25 cellular contexts compared by ENCODE assay signal in the genomic region with DNA sequence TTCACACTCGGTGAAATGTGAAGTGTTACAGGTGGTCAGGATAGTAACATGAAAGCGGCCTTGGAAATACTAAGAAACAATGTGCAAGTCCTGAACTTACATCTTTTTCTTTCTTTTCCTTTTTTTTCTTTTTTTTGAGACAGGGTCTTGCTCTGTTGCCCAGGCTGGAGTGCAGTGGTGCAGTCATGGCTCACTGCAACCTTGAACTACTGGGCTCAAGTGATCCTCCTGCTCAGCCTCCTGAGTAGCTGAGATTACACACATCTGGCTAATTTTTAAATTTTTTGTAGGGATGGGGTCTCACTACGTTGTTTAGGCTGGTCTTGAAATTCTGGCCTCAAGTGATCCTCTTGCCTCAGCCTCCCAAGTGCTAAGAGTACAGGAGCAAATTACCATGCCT.
DNase-seq lines count a peak whose midpoint lies in the region; ATAC-seq, FAIRE-seq and TF ChIP-seq lines count a peak whose summit lies in the region.
"Had no signal": no experiment of that assay in that cellular context is flagged by ENCODE, and none has a peak within 500 bp of the region (broad histone marks: within the 10 kb centered on the region; RNA-seq: fewer than 3 reads in every experiment).

No MANE protein-coding gene starts in this region.

- H4K20me1 ChIP-seq in IMR-90 (ENCODE audit: insufficient read depth, low read length) (no peaks in the 10 kb centered on the region), K562 (replicated peaks; ENCODE audit: control insufficient read depth, insufficient read depth, low read length) (no peaks in the 10 kb centered on the region)
- H4K20me1 ChIP-seq: BLaER1 had no signal

- H3K9me3 Mint-ChIP-seq in stimulated activated effector memory CD8-positive, alpha-beta T cell treated with anti-CD3 and anti-CD28 coated beads, Interleukin-12 subunit alpha, Interleukin-12 subunit beta, amount 100 ng/mL, for 72 hours: no peaks in the 10 kb centered on the region
- H3K9me3 Mint-ChIP-seq: CD4-positive, alpha-beta memory T cell; CD8-positive, alpha-beta memory T cell had no signal

- H4K91ac ChIP-seq in IMR-90 (ENCODE audit: insufficient read depth, low read depth, low read length): no peak overlapping the region

- peaks cover 3% of the 10 kb centered on the region in 2 experiments; a peak in 1 of 4 replicates for H3K79me1 ChIP-seq in IMR-90 (ENCODE audit: low read depth in 1 of 2, low read length in 2 of 2)

- no peaks in the 10 kb centered on the region for H3K4me1 Mint-ChIP-seq in stimulated activated effector memory CD8-positive, alpha-beta T cell treated with anti-CD3 and anti-CD28 coated beads, Interleukin-12 subunit alpha, Interleukin-12 subunit beta, amount 100 ng/mL, for 72 hours
- H3K4me1 Mint-ChIP-seq: CD14-positive monocyte; CD4-positive, alpha-beta memory T cell; CD4-positive, CD25-positive, alpha-beta regulatory T cell; CD8-positive, alpha-beta memory T cell had no signal

- in situ Hi-C loops in IMR-90 (cut with MboI; ENCODE audit: low sequenced_read_pairs) (no loop called here), Panc1 (cut with HindIII; ENCODE audit: low pct_unique_long_range_greater_than_20kb, low sequenced_read_pairs) (no loop called here), K562 (cut with MboI) (no loop called here)

- H4K8ac ChIP-seq in IMR-90 (ENCODE audit: low read depth in 2 of 2, low read length in 2 of 2): no peak overlapping the region

- DNase-seq in IMR-90: no peak
- no peak for DNase-seq in Panc1 (ENCODE audit: low read depth, low spot score)
- no peak for DNase-seq in K562 (ENCODE audit: extremely low read depth in 1 of 4, low spot score in 3 of 4)
- DNase-seq in stimulated activated effector memory CD8-positive, alpha-beta T cell treated with anti-CD3 and anti-CD28 coated beads, Interleukin-12 subunit alpha, Interleukin-12 subunit beta, amount 100 ng/mL, for 72 hours (ENCODE audit: low spot score in 2 of 2): no peak
- no peak for DNase-seq in NCI-H524 treated with DMSO at 0.1 percent for 48 hours (lab: John Stamatoyannopoulos, UW)
- DNase-seq: 8988T; ACHN; BE2C; C1 segment of cervical spinal cord; CD4-positive, alpha-beta memory T cell; CD4-positive, CD25-positive, alpha-beta regulatory T cell; CD8-positive, alpha-beta memory T cell; COR-L47; DMS 273 treated with DMSO at 0.1 percent for 48 hours; DMS153; DMS53; DMS79; DND-41; EL; GDM1 had no signal

- no peak overlapping the region for H2AK9ac ChIP-seq in IMR-90 (replicated peaks; ENCODE audit: low read depth, low read length, poor library complexity)

- no peaks in the 10 kb centered on the region for H3K36me3 ChIP-seq in IMR-90 (ENCODE audit: control insufficient read depth, insufficient read depth, low read length)
- no peaks in the 10 kb centered on the region for H3K36me3 ChIP-seq in Panc1 (ENCODE audit: control insufficient read depth, insufficient read depth, low read length)
- H3K36me3 ChIP-seq in K562 (ENCODE audit: control insufficient read depth, insufficient read depth, low read length): no peaks in the 10 kb centered on the region
- H3K36me3 ChIP-seq: BE2C, BLaER1 had no signal

- no peaks in the 10 kb centered on the region for H3K9me3 ChIP-seq in IMR-90 (ENCODE audit: control insufficient read depth, insufficient read depth, low read length)
- H3K9me3 ChIP-seq in Panc1 (ENCODE audit: control insufficient read depth, insufficient read depth, low read depth, low read length): peaks cover 3% of the 10 kb centered on the region; the same call in 1 of the 2 replicates
- no peaks in the 10 kb centered on the region for H3K9me3 ChIP-seq in K562 (replicated peaks; ENCODE audit: control insufficient read depth, insufficient read depth, low read depth, low read length)
- H3K9me3 ChIP-seq: BE2C, BLaER1 had no signal

- no peak overlapping the region for H3K23ac ChIP-seq in IMR-90 (ENCODE audit: low read depth, low read length)

- no peak overlapping the region for H3K27ac Mint-ChIP-seq in stimulated activated effector memory CD8-positive, alpha-beta T cell treated with anti-CD3 and anti-CD28 coated beads, Interleukin-12 subunit alpha, Interleukin-12 subunit beta, amount 100 ng/mL, for 72 hours
- H3K27ac Mint-ChIP-seq: CD4-positive, CD25-positive, alpha-beta regulatory T cell had no signal

- H3K9me1 ChIP-seq in IMR-90 (ENCODE audit: insufficient read depth, low read length): peaks cover 2% of the 10 kb centered on the region; the same call in 1 of the 2 replicates
- H3K9me1 ChIP-seq in K562 (ENCODE audit: control insufficient read depth, insufficient read depth, low read length): no peaks in the 10 kb centered on the region

- H3K27me3 ChIP-seq in IMR-90 (ENCODE audit: control insufficient read depth, insufficient read depth, low read length) (no peaks in the 10 kb centered on the region), Panc1 (ENCODE audit: control insufficient read depth, insufficient read depth, low read length) (no peaks in the 10 kb centered on the region), K562 (ENCODE audit: control insufficient read depth in 2 of 2, insufficient read depth in 2 of 2, low read length in 2 of 2) (peaks cover 0 to 4% of the 10 kb centered on the region in 2 experiments; a peak in 3 of 5 replicates)
- H3K27me3 ChIP-seq: BE2C, BLaER1 had no signal

- BruUV-seq in IMR-90 (replicated peaks; lab: Mats Ljungman, UMichigan): no TSS peak
- no TSS peak for BruUV-seq in Panc1 (replicated peaks; lab: Mats Ljungman, UMichigan)
- BruUV-seq in K562 (replicated peaks; lab: Mats Ljungman, UMichigan): no TSS peak

- H2AFZ ChIP-seq in IMR-90 (replicated peaks; ENCODE audit: low read length, poor library complexity): no peak overlapping the region
- no peak overlapping the region for H2AFZ ChIP-seq in K562 (ENCODE audit: low read depth, low read length)

- no peak overlapping the region for H2BK5ac ChIP-seq in IMR-90 (ENCODE audit: low read depth, low read length, poor library complexity, severe bottlenecking)

- 0 out of 2 replicates have a peak overlapping the region, but pooled peaks have one; percentile 28 for H2AK5ac ChIP-seq in IMR-90 (ENCODE audit: low read depth, low read length)

- TF ChIP-seq CTCF in IMR-90 (conservative IDR thresholded peaks at IDR 0.05; ENCODE audit: low read depth, low read length) (no peak), Panc1 (IDR thresholded peaks at IDR 0.05) (no peak), K562 (IDR thresholded peaks at IDR 0.05 in 2 of 3, conservative IDR thresholded peaks at IDR 0.05 in 1 of 3; ENCODE audit: insufficient read depth in 2 of 3, low read depth in 1 of 3, low read length in 3 of 3) (no peak)

- H3K36me3 Mint-ChIP-seq in stimulated activated effector memory CD8-positive, alpha-beta T cell treated with anti-CD3 and anti-CD28 coated beads, Interleukin-12 subunit alpha, Interleukin-12 subunit beta, amount 100 ng/mL, for 72 hours: peaks cover 5% of the 10 kb centered on the region
- H3K36me3 Mint-ChIP-seq: CD4-positive, CD25-positive, alpha-beta regulatory T cell had no signal

- H3K14ac ChIP-seq in IMR-90 (replicated peaks; ENCODE audit: low read depth, low read length): no peak overlapping the region

- H3K56ac ChIP-seq in IMR-90 (ENCODE audit: extremely low read depth, insufficient read depth, low read length): no peak overlapping the region

- H3K27ac ChIP-seq in IMR-90 (ENCODE audit: insufficient read depth, low read length) (no peak overlapping the region), Panc1 (ENCODE audit: low read length) (peak overlapping the region; percentile 40; the same call in 1 of the 2 replicates), K562 (ENCODE audit: extremely low read depth, low read depth, low read length) (no peak overlapping the region)
- H3K27ac ChIP-seq: BLaER1 had no signal

- TF ChIP-seq RAD21 in IMR-90 (IDR thresholded peaks at IDR 0.05; ENCODE audit: low read length): no peak
- TF ChIP-seq RAD21 in K562 (CRISPR knock-in tag; conservative IDR thresholded peaks at IDR 0.05 in 1 of 2, IDR thresholded peaks at IDR 0.05 in 1 of 2): no peak

- TF ChIP-seq EP300 in K562 (IDR thresholded peaks at IDR 0.05; ENCODE audit: low read length): no peak

- no peak overlapping the region for H2BK20ac ChIP-seq in IMR-90 (ENCODE audit: low read depth, low read length)

- no peaks in the 10 kb centered on the region for H3K79me2 ChIP-seq in K562 (ENCODE audit: control insufficient read depth, insufficient read depth, low read length)

- POLR2A ChIA-PET in IMR-90 (lab: Charles Lee; ENCODE audit: unreplicated experiment) (no interaction called here), Panc1 (lab: Charles Lee) (no interaction called here), K562 (lab: Yijun Ruan, JAX) (no interaction called here)

- dilution Hi-C loops in IMR-90 (cut with HindIII; ENCODE audit: low sequenced_read_pairs, unreplicated experiment): no loop called here

- intact Hi-C loops in IMR-90 (cut with micrococcal nuclease): no loop called here
- intact Hi-C loops in Panc1 (cut with micrococcal nuclease; ENCODE audit: unreplicated experiment): no loop called here
- intact Hi-C loops in K562 (cut with micrococcal nuclease): no loop called here

- H3K4me2 ChIP-seq in IMR-90 (ENCODE audit: low read depth, low read length): no peak overlapping the region
- H3K4me2 ChIP-seq in K562 (ENCODE audit: insufficient read depth, low read length): no peak overlapping the region
- H3K4me2 ChIP-seq: BLaER1 had no signal

- H3K9ac ChIP-seq in IMR-90 (ENCODE audit: low read depth, low read length) (no peak overlapping the region), K562 (ENCODE audit: insufficient read depth in 1 of 2, low read depth in 2 of 2, low read length in 2 of 2) (no peak overlapping the region)
- H3K9ac ChIP-seq: BLaER1 had no signal

- CTCF ChIA-PET in IMR-90 (lab: Yijun Ruan, JAX): interaction anchor here (0.5 kb wide), 1 partner anchor 19 kb away, joined by 3 read pairs; no protein-coding TSS in a partner anchor
- CTCF ChIA-PET in Panc1 (lab: Charles Lee): interaction anchor here (0.6 kb wide), 1 partner anchor 135 kb away, joined by 3 read pairs; no protein-coding TSS in a partner anchor
- CTCF ChIA-PET in K562 (lab: Yijun Ruan, JAX; ENCODE audit: low intra/inter-chr PET ratio): no interaction called here

- H4K5ac ChIP-seq in IMR-90 (ENCODE audit: low read depth, low read length): no peak overlapping the region

- no peak overlapping the region for H2BK120ac ChIP-seq in IMR-90 (ENCODE audit: low read depth, low read length)

- H2BK15ac ChIP-seq in IMR-90 (ENCODE audit: low read depth, low read length): no peak overlapping the region

- no CpG with 5 or more reads among the region's 3 CpGs for WGBS in IMR-90 (ENCODE audit: extremely low coverage in 2 of 2, insufficient read length in 1 of 2), 2 experiments
- 17% methylated on average over 3 of the region's 3 CpGs for WGBS in K562 (ENCODE audit: insufficient coverage, low coverage, missing lambda C conversion rate)

- no peak overlapping the region for H3K4me3 Mint-ChIP-seq in stimulated activated effector memory CD8-positive, alpha-beta T cell treated with anti-CD3 and anti-CD28 coated beads, Interleukin-12 subunit alpha, Interleukin-12 subunit beta, amount 100 ng/mL, for 72 hours
- H3K4me3 Mint-ChIP-seq: CD14-positive monocyte; CD4-positive, alpha-beta memory T cell; CD4-positive, CD25-positive, alpha-beta regulatory T cell; CD8-positive, alpha-beta memory T cell had no signal

- H3K18ac ChIP-seq in IMR-90 (ENCODE audit: low read depth, low read length): no peak overlapping the region

- peaks cover 2% of the 10 kb centered on the region for H3K4me1 ChIP-seq in IMR-90 (ENCODE audit: control insufficient read depth, insufficient read depth, low read length)
- H3K4me1 ChIP-seq in Panc1 (ENCODE audit: control insufficient read depth, insufficient read depth, low read length): no peaks in the 10 kb centered on the region
- no peaks in the 10 kb centered on the region for H3K4me1 ChIP-seq in K562 (replicated peaks in 1 of 2; ENCODE audit: control insufficient read depth in 2 of 2, insufficient read depth in 2 of 2, low read length in 2 of 2)
- H3K4me1 ChIP-seq: BE2C, BLaER1 had no signal

- H3K4me3 ChIP-seq in IMR-90 (ENCODE audit: insufficient read depth, low read depth, low read length) (no peak overlapping the region), Panc1 (ENCODE audit: low read depth in 2 of 2, low read length in 2 of 2) (no peak overlapping the region), K562 (no peak overlapping the region)
- H3K4me3 ChIP-seq: BLaER1, GM12878 had no signal

- no peak overlapping the region for H3K4ac ChIP-seq in IMR-90 (ENCODE audit: low read depth, low read length)

- FAIRE-seq in K562 (lab: Jason Lieb, UNC): no peak
- FAIRE-seq: GM12878, GM12892, GM18507 had no signal

- TF ChIP-seq POLR2A in IMR-90 (IDR thresholded peaks at IDR 0.05; ENCODE audit: low read depth, low read length) (no peak), K562 (conservative IDR thresholded peaks at IDR 0.05) (no peak)

- ATAC-seq in IMR-90 (ENCODE audit: low read depth): no peak
- no peak for ATAC-seq in Panc1
- no peak for ATAC-seq in K562
- no peak for ATAC-seq in stimulated activated effector memory CD8-positive, alpha-beta T cell treated with anti-CD3 and anti-CD28 coated beads, Interleukin-12 subunit alpha, Interleukin-12 subunit beta, amount 100 ng/mL, for 72 hours
- ATAC-seq: GM12878 had no signal
